Comparison of ENCODE assay signal across 22 cellular contexts in genomic region chr4:6469144-6469543, GRCh38. TPM values are rescaled to one million over a fixed set of nuclear protein-coding genes. Genes with fewer than 3 reads are reported as not detected.
A peak's percentile ranks its signal among the peaks of the same experiment; 100 is the strongest.
DNase-seq lines count a peak whose midpoint lies in the region; ATAC-seq, FAIRE-seq and TF ChIP-seq lines count a peak whose summit lies in the region.
"Had no signal": no experiment of that assay in that cellular context is flagged by ENCODE, and none has a peak within 500 bp of the region (broad histone marks: within the 10 kb centered on the region; RNA-seq: fewer than 3 reads in every experiment).

No MANE protein-coding gene starts in this region.

- no peak for FAIRE-seq in HTR-8/SVneo (lab: Jason Lieb, UNC)
- FAIRE-seq: GM12878 had no signal

- peaks cover 76% of the 10 kb centered on the region for H3K27me3 Mint-ChIP-seq in progenitor cell of endocrine pancreas

- H3K4me3 ChIP-seq in tibial artery = no peak overlapping the region
- H3K4me3 ChIP-seq: BLaER1, GM12878, SJSA1 had no signal

- H3K27ac ChIP-seq in tibial artery = no peak overlapping the region
- H3K27ac ChIP-seq: BLaER1, SJSA1 had no signal

- no peaks in the 10 kb centered on the region for H3K9me3 Mint-ChIP-seq in progenitor cell of endocrine pancreas (ENCODE audit: low read depth)
- H3K9me3 Mint-ChIP-seq: CD4-positive, alpha-beta memory T cell; HFFc6 had no signal

- no peaks in the 10 kb centered on the region for H3K36me3 ChIP-seq in tibial artery
- H3K36me3 ChIP-seq: BLaER1, SJSA1 had no signal

- H3K4me3 Mint-ChIP-seq in progenitor cell of endocrine pancreas (ENCODE audit: low read depth) = no peak overlapping the region
- H3K4me3 Mint-ChIP-seq: HFFc6 had no signal

- intact Hi-C loops in tibial artery (cut with DNase I; ENCODE audit: low total_unique reads) = no loop called here

- in situ Hi-C loops in GM13976 (cut with MboI; ENCODE audit: low sequenced_read_pairs, unreplicated experiment) = no loop called here

- TF ChIP-seq CTCF in GM13976 (IDR thresholded peaks at IDR 0.05; ENCODE audit: borderline replicate concordance, control extremely low read depth, extremely low read depth, insufficient read depth, missing control alignments) = no peak
- no peak for TF ChIP-seq CTCF in progenitor cell of endocrine pancreas (IDR thresholded peaks at IDR 0.05; ENCODE audit: unreplicated experiment)
- TF ChIP-seq CTCF in tibial artery (IDR thresholded peaks at IDR 0.05) = no peak

- H3K9me3 ChIP-seq in tibial artery = no peaks in the 10 kb centered on the region
- H3K9me3 ChIP-seq: BLaER1, SJSA1 had no signal

- H3K27me3 ChIP-seq in tibial artery = peaks cover 0 to 73% of the 10 kb centered on the region in 2 donors

- no peak overlapping the region for H3K27ac Mint-ChIP-seq in progenitor cell of endocrine pancreas
- H3K27ac Mint-ChIP-seq: CD4-positive, alpha-beta memory T cell; HFFc6 had no signal

- peaks cover 3% of the 10 kb centered on the region for H3K4me1 Mint-ChIP-seq in progenitor cell of endocrine pancreas (ENCODE audit: low read depth)

- DNase-seq in GM13976 (ENCODE audit: low spot score) (peak; percentile 6), NCI-H460 (ENCODE audit: extremely low read depth, low read depth) (peak; percentile 20), islet precursor cell (peak; percentile 24), progenitor cell of endocrine pancreas (ENCODE audit: low spot score, unreplicated experiment) (peak; percentile 6), tibial artery (no peak), HTR-8/SVneo (ENCODE audit: insufficient read length, low spot score) (no peak), kidney tubule cell (ENCODE audit: low spot score) (no peak)
- DNase-seq: CD4-positive, alpha-beta memory T cell; DMS153; HFFc6; MM.1S; NCI-H1092 treated with DMSO at 0.1 percent for 48 hours; NCI-H146; NCI-H2081; NCI-H2171 treated with DMSO at 0.1 percent for 48 hours; NCI-H446 had no signal

- H3K36me3 Mint-ChIP-seq in progenitor cell of endocrine pancreas (ENCODE audit: insufficient read depth) = no peaks in the 10 kb centered on the region
- H3K36me3 Mint-ChIP-seq: CD4-positive, alpha-beta memory T cell had no signal

- no peak for ATAC-seq in HG03159 (IDR thresholded peaks at IDR 0.05; ENCODE audit: unreplicated experiment)
- ATAC-seq: GM12878, Panc1 had no signal

- H3K4me1 ChIP-seq in tibial artery = peaks cover 0 to 26% (median 16%) of the 10 kb centered on the region in 4 donors

RNA-seq across cellular contexts. Expression of gene PPP2R2C, which starts 3.3 kb away (rescaled TPM):
- 14.9 and 17.6 TPM in 2 replicates for total RNA-seq in NCI-H460 (2014; rRNA removed; shearing (Covaris generic))
- 15.2 and 23.8 TPM in 2 replicates for polyA plus RNA-seq in NCI-H460 (2014; cell fraction: nucleus; rRNA removed)
- total RNA-seq in progenitor cell of endocrine pancreas = 0.19 and 0.29 TPM in 2 replicates
- total RNA-seq: A673; CD4-positive, alpha-beta memory T cell; SJSA1 had no signal
- polyA plus RNA-seq: CD4-positive, alpha-beta memory T cell had no signal

Comparison
In these comparisons a context has a peak if more than half of its experiments do, and no peak if none do; other contexts are left out.
1. DNase-seq: peak in GM13976 (single experiment), NCI-H460 (single experiment), islet precursor cell (single experiment) and progenitor cell of endocrine pancreas (single experiment); none in tibial artery (0 of 2), HTR-8/SVneo (single experiment) and kidney tubule cell (single experiment).
2. RNA of gene PPP2R2C, which starts 3.3 kb away (total RNA-seq): 14.9 to 17.6 TPM in NCI-H460; 0.19 to 0.29 TPM in progenitor cell of endocrine pancreas; every median in the first group is over 10 times any median in the second.